Comparison of ENCODE assay signal across 19 cellular contexts in genomic region chr2:158103358-158104021, GRCh38. TPM values are rescaled to one million over a fixed set of nuclear protein-coding genes. Genes with fewer than 3 reads are reported as not detected.
"Had no signal": no experiment of that assay in that cellular context is flagged by ENCODE, and none has a peak within 500 bp of the region (broad histone marks: within the 10 kb centered on the region; RNA-seq: fewer than 3 reads in every experiment).

No MANE protein-coding gene starts in this region.

- H3K4me1 ChIP-seq: gastrocnemius medialis, pancreas had no signal

- H3K27ac ChIP-seq: brain microvascular endothelial cell, gastrocnemius medialis, pancreas had no signal

- H3K4me3 ChIP-seq: gastrocnemius medialis, lung, pancreas had no signal

- H3K4me3 Mint-ChIP-seq: central memory CD8-positive, alpha-beta T cell; naive B cell; T-cell had no signal

- H3K9me3 ChIP-seq: gastrocnemius medialis, pancreas had no signal

- H3K27me3 Mint-ChIP-seq: central memory CD8-positive, alpha-beta T cell had no signal

- ATAC-seq: activated CD4-positive, CD25-positive, alpha-beta regulatory T cell treated with anti-CD3 and anti-CD28 coated beads, Interleukin-2, amount 50 U/mL, for 24 hours; gastrocnemius medialis; left cardiac atrium; pancreas; T-cell had no signal

- H3K27ac Mint-ChIP-seq: naive B cell, T-cell had no signal

- DNase-seq: activated CD4-positive, alpha-beta T cell treated with anti-CD3 and anti-CD28 coated beads, Interleukin-2, amount 50 U/mL, for 1 hour; activated CD8-positive, alpha-beta memory T cell treated with anti-CD3 and anti-CD28 coated beads for 24 hours; activated naive CD4-positive, alpha-beta T cell; anterior cingulate cortex; brain microvascular endothelial cell; cortex of kidney; effector CD8-positive, alpha-beta T cell; gastrocnemius medialis; left cardiac atrium; naive B cell; pancreas; stimulated activated CD4-positive, alpha-beta T cell treated with anti-CD3 and anti-CD28 coated beads, Interleukin-4, amount 100 ng/mL, for 24 hours; stimulated activated naive CD4-positive, alpha-beta T cell; T-cell; T-helper 9 cell; trophoblast cell had no signal

- H3K36me3 Mint-ChIP-seq: naive B cell, T-cell had no signal

- H3K27me3 ChIP-seq: brain microvascular endothelial cell, gastrocnemius medialis, pancreas had no signal

- H3K9me3 Mint-ChIP-seq: central memory CD8-positive, alpha-beta T cell; naive B cell; T-cell had no signal

- H3K36me3 ChIP-seq: brain microvascular endothelial cell, gastrocnemius medialis, pancreas had no signal

- H3K4me1 Mint-ChIP-seq: central memory CD8-positive, alpha-beta T cell; naive B cell; T-cell had no signal

RNA-seq across cellular contexts. Expression of gene UPP2, which starts 1.8 kb away (rescaled TPM):
- total RNA-seq: gastrocnemius medialis, left cardiac atrium, lung, pancreas, T-cell had no signal
- polyA plus RNA-seq: pancreas had no signal
